10 cellular contexts compared by ENCODE assay signal in the genomic region with DNA sequence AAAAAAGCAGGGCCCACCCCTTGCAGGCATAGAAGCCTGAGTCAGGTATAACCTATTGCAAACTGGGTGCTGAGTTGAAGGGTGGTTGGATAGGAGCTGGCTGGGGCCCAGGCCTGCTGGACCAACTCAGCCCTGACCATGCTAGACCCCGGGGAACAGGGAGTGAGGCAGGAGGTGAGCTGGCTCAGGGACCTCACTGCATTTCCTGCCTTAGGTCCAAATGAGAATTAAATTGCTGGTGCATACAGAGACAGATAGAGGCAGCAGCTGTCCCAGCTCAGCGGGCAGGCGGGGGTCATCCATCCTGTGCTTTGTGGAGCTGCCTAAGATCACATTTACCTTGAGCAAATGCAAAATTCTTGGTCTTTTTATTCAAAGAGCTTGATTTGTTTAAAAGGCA. TPM values are rescaled to one million over a fixed set of nuclear protein-coding genes. Genes with fewer than 3 reads are reported as not detected.
"Had no signal": no experiment of that assay in that cellular context is flagged by ENCODE, and none has a peak within 500 bp of the region (broad histone marks: within the 10 kb centered on the region; RNA-seq: fewer than 3 reads in every experiment).

No MANE protein-coding gene starts in this region.

- H3K9ac ChIP-seq: parathyroid adenoma had no signal

- H3K4me3 ChIP-seq: lower lobe of right lung, transverse colon had no signal

- H3K9me3 ChIP-seq: lower lobe of right lung, transverse colon had no signal

- DNase-seq: activated CD4-positive, alpha-beta T cell treated with anti-CD3 and anti-CD28 coated beads, Interleukin-2, amount 10 ng/mL, durations not matched to agents 24 days and 14 days; activated naive CD4-positive, alpha-beta T cell treated with Interleukin-2 at 50 U/mL for 16 hours; endodermal cell; erythroblast; lower lobe of right lung; naive B cell; transverse colon had no signal

- ATAC-seq: lower lobe of right lung had no signal

- H3K36me3 ChIP-seq: lower lobe of right lung had no signal

- H2AFZ ChIP-seq: parathyroid adenoma had no signal

- H3K27me3 ChIP-seq: transverse colon had no signal

- H3K79me2 ChIP-seq: parathyroid adenoma had no signal

- H3K27ac ChIP-seq: lower lobe of right lung, parathyroid adenoma, transverse colon had no signal

- H3K4me1 ChIP-seq: lower lobe of right lung, parathyroid adenoma, transverse colon had no signal

RNA-seq across cellular contexts. Expression of a gene that starts 25.2 kb away (rescaled TPM):
- total RNA-seq: activated CD4-positive, alpha-beta T cell treated with anti-CD3 and anti-CD28 coated beads, Interleukin-2, amount 10 ng/mL, durations not matched to agents 24 days and 14 days; activated T-helper 1 cell treated with anti-CD3 and anti-CD28 coated beads, Interleukin-12 subunit alpha, Interleukin-12 subunit beta, Interleukin-2, Interleukin-4 antibody, amounts not matched to agents 30 ng/mL and 10 ng/mL and 1 ng/mL, durations not matched to agents 14 hours and 24 hours and 36 hours; skeletal muscle tissue had no signal

RNA-seq across cellular contexts. Expression of a gene that starts 28.0 kb away (rescaled TPM):
- total RNA-seq: activated CD4-positive, alpha-beta T cell treated with anti-CD3 and anti-CD28 coated beads, Interleukin-2, amount 10 ng/mL, durations not matched to agents 24 days and 14 days; activated T-helper 1 cell treated with anti-CD3 and anti-CD28 coated beads, Interleukin-12 subunit alpha, Interleukin-12 subunit beta, Interleukin-2, Interleukin-4 antibody, amounts not matched to agents 30 ng/mL and 10 ng/mL and 1 ng/mL, durations not matched to agents 14 hours and 24 hours and 36 hours; lower lobe of right lung; transverse colon had no signal

RNA-seq across cellular contexts. Expression of a gene that starts 42.4 kb away (rescaled TPM):
- total RNA-seq: activated CD4-positive, alpha-beta T cell treated with anti-CD3 and anti-CD28 coated beads, Interleukin-2, amount 10 ng/mL, durations not matched to agents 24 days and 14 days had no signal
